23 cellular contexts compared by ENCODE assay signal in genomic region chr2:129945557-129945956, GRCh38.
"Had no signal": no experiment of that assay in that cellular context is flagged by ENCODE, and none has a peak within 500 bp of the region (broad histone marks: within the 10 kb centered on the region; RNA-seq: fewer than 3 reads in every experiment).

No MANE protein-coding gene starts in this region.

- H3K9me3 ChIP-seq: stomach, suprapubic skin, testis, thoracic aorta, thyroid gland, tibial artery, tibial nerve, transverse colon, upper lobe of left lung, upper lobe of right lung, uterus, vagina had no signal

- H3K36me3 ChIP-seq: stomach, suprapubic skin, thoracic aorta, thyroid gland, tibial artery, tibial nerve, transverse colon, upper lobe of left lung, upper lobe of right lung, uterus, vagina had no signal

- H3K4me3 ChIP-seq: stomach, suprapubic skin, testis, thoracic aorta, thyroid gland, tibial artery, tibial nerve, transverse colon, upper lobe of left lung, upper lobe of right lung, uterus, vagina had no signal

- DNase-seq: stimulated activated CD4-positive, alpha-beta T cell treated with anti-CD3 and anti-CD28 coated beads, Interleukin-2, amount 100 ng/mL, for 48 hours; stimulated activated CD4-positive, alpha-beta T cell treated with anti-CD3 and anti-CD28 coated beads, Interleukin-4, amount 100 ng/mL, for 1 hour; stimulated activated CD4-positive, alpha-beta T cell treated with anti-CD3 and anti-CD28 coated beads, Interleukin-4, amount 100 ng/mL, for 24 hours; stimulated activated CD4-positive, alpha-beta T cell treated with anti-CD3 and anti-CD28 coated beads, Interleukin-4, amount 100 ng/mL, for 4 hours; stimulated activated naive B cell treated with anti-CD40 and anti-IgM and Interleukin-4, amounts not matched to agents 10 μg/mL and 1 μg/mL and 100 μg/mL, for 72 hours; stimulated activated naive CD4-positive, alpha-beta T cell; stimulated activated naive CD4-positive, alpha-beta T cell treated with Interleukin-2 at 50 U/mL for 16 hours; stimulated activated naive CD8-positive, alpha-beta T cell treated with anti-CD3 and anti-CD28 coated beads, Interleukin-15, amount 100 ng/mL, for 72 hours; stimulated activated naive CD8-positive, alpha-beta T cell treated with anti-CD3 and anti-CD28 coated beads, Interleukin-15, Interleukin-2, amounts not matched to agents 100 U/mL and 50 U/mL, for 24 hours; stomach; substantia nigra; testis; thyroid gland; tibial artery; transverse colon; trophoblast cell; upper lobe of left lung; upper lobe of right lung; uterus had no signal

- H3K27ac ChIP-seq: stomach, suprapubic skin, testis, thoracic aorta, thyroid gland, tibial artery, tibial nerve, transverse colon, upper lobe of left lung, upper lobe of right lung, uterus, vagina had no signal

- H3K4me1 ChIP-seq: stomach, suprapubic skin, testis, tibial artery, tibial nerve, transverse colon, upper lobe of left lung, upper lobe of right lung, uterus, vagina had no signal

- H3K27me3 ChIP-seq: testis, thyroid gland, tibial artery, tibial nerve, transverse colon, upper lobe of left lung, upper lobe of right lung, uterus, vagina had no signal
